Comparison of ENCODE assay signal across 11 cellular contexts in genomic region chr11:128021304-128022006, GRCh38.
DNase-seq lines count a peak whose midpoint lies in the region; ATAC-seq and TF ChIP-seq lines count a peak whose summit lies in the region.
"Had no signal": no experiment of that assay in that cellular context is flagged by ENCODE, and none has a peak within 500 bp of the region (broad histone marks: within the 10 kb centered on the region; RNA-seq: fewer than 3 reads in every experiment).

No MANE protein-coding gene starts in this region.

- TF ChIP-seq CTCF in Loucy (conservative IDR thresholded peaks at IDR 0.05; ENCODE audit: low read length) = peak; percentile 79

- no peaks in the 10 kb centered on the region for H3K36me3 ChIP-seq in Loucy (ENCODE audit: insufficient read depth, low read length)
- H3K36me3 ChIP-seq: spleen, tibial nerve had no signal

- no peaks in the 10 kb centered on the region for H4K20me1 ChIP-seq in Loucy (ENCODE audit: insufficient read depth, low read length, poor library complexity, severe bottlenecking)

- no peaks in the 10 kb centered on the region for H3K36me3 Mint-ChIP-seq in activated naive CD4-positive, alpha-beta T cell treated with anti-CD3 and anti-CD28 coated beads, Interleukin-2, amount 10 ng/mL, durations not matched to agents 7 days and 5 days
- H3K36me3 Mint-ChIP-seq: activated naive CD4-positive, alpha-beta T cell treated with anti-CD3 and anti-CD28 coated beads, Interleukin-2, amount 50 U/mL, for 24 hours had no signal

- H3K9me3 Mint-ChIP-seq in activated naive CD4-positive, alpha-beta T cell treated with anti-CD3 and anti-CD28 coated beads, Interleukin-2, amount 10 ng/mL, durations not matched to agents 7 days and 5 days = no peaks in the 10 kb centered on the region
- H3K9me3 Mint-ChIP-seq: activated naive CD4-positive, alpha-beta T cell treated with anti-CD3 and anti-CD28 coated beads, Interleukin-2, amount 50 U/mL, for 24 hours had no signal

- no peak overlapping the region for H3K4me3 Mint-ChIP-seq in activated naive CD4-positive, alpha-beta T cell treated with anti-CD3 and anti-CD28 coated beads, Interleukin-2, amount 10 ng/mL, durations not matched to agents 7 days and 5 days
- H3K4me3 Mint-ChIP-seq: activated naive CD4-positive, alpha-beta T cell treated with anti-CD3 and anti-CD28 coated beads, Interleukin-2, amount 50 U/mL, for 24 hours had no signal

- H3K27me3 Mint-ChIP-seq in activated naive CD4-positive, alpha-beta T cell treated with anti-CD3 and anti-CD28 coated beads, Interleukin-2, amount 10 ng/mL, durations not matched to agents 7 days and 5 days = peaks cover 7% of the 10 kb centered on the region
- H3K27me3 Mint-ChIP-seq: activated naive CD4-positive, alpha-beta T cell treated with anti-CD3 and anti-CD28 coated beads, Interleukin-2, amount 50 U/mL, for 24 hours had no signal

- H2AFZ ChIP-seq in Loucy (ENCODE audit: low read length) = no peak overlapping the region

- H3K9ac ChIP-seq in Loucy (ENCODE audit: low read depth, low read length, poor library complexity, severe bottlenecking) = no peak overlapping the region

- H3K4me1 Mint-ChIP-seq in activated naive CD4-positive, alpha-beta T cell treated with anti-CD3 and anti-CD28 coated beads, Interleukin-2, amount 10 ng/mL, durations not matched to agents 7 days and 5 days = peaks cover 8% of the 10 kb centered on the region
- H3K4me1 Mint-ChIP-seq: activated naive CD4-positive, alpha-beta T cell treated with anti-CD3 and anti-CD28 coated beads, Interleukin-2, amount 50 U/mL, for 24 hours had no signal

- H3F3A ChIP-seq in Loucy (ENCODE audit: low read depth) = no peaks in the 10 kb centered on the region

- DNase-seq in activated naive CD4-positive, alpha-beta T cell treated with anti-CD3 and anti-CD28 coated beads, Interleukin-2, amount 10 ng/mL, durations not matched to agents 7 days and 5 days = no peak
- DNase-seq in activated naive CD4-positive, alpha-beta T cell (lab: John Stamatoyannopoulos, UW) = no peak
- peak; percentile 54 for DNase-seq in ecto neural progenitor cell (ENCODE audit: low spot score)
- peak; percentile 59 for DNase-seq in retina
- DNase-seq in KG1 (lab: John Stamatoyannopoulos, UW) = no peak
- no peak for DNase-seq in NCI-H446 (lab: John Stamatoyannopoulos, UW)
- DNase-seq: spleen had no signal

- no peaks in the 10 kb centered on the region for H3K79me2 ChIP-seq in Loucy (ENCODE audit: insufficient read depth, low read length)

- CTCF ChIA-PET in activated naive CD4-positive, alpha-beta T cell treated with anti-CD3 and anti-CD28 coated beads, Interleukin-2, amount 10 ng/mL, durations not matched to agents 7 days and 5 days (lab: Charles Lee) = interaction anchor here (1.2 to 2.4 kb wide), 3 partner anchors 12 to 809 kb away, joined by 4 to 11 read pairs (median 5); no protein-coding TSS in a partner anchor

- H3K27ac Mint-ChIP-seq in activated naive CD4-positive, alpha-beta T cell treated with anti-CD3 and anti-CD28 coated beads, Interleukin-2, amount 10 ng/mL, durations not matched to agents 7 days and 5 days = peak overlapping the region; percentile 34
- H3K27ac Mint-ChIP-seq: activated naive CD4-positive, alpha-beta T cell treated with anti-CD3 and anti-CD28 coated beads, Interleukin-2, amount 50 U/mL, for 24 hours had no signal

- H3K4me2 ChIP-seq in Loucy (ENCODE audit: low read depth, low read length, poor library complexity, severe bottlenecking) = no peak overlapping the region

- no peaks in the 10 kb centered on the region for H3K9me2 ChIP-seq in Loucy (replicated peaks; ENCODE audit: low read depth, low read length)

- no peaks in the 10 kb centered on the region for H3K9me3 ChIP-seq in Loucy (ENCODE audit: insufficient read depth, low read depth, low read length)
- H3K9me3 ChIP-seq: spleen, tibial nerve had no signal

- H3K4me3 ChIP-seq in Loucy (ENCODE audit: low read length, poor library complexity, severe bottlenecking) = no peak overlapping the region
- H3K4me3 ChIP-seq: spleen, tibial nerve had no signal

- no peaks in the 10 kb centered on the region for H3K4me1 ChIP-seq in Loucy (ENCODE audit: insufficient read depth, low read length, poor library complexity, severe bottlenecking)
- H3K4me1 ChIP-seq: spleen, tibial nerve had no signal

- ATAC-seq in HG03196 (IDR thresholded peaks at IDR 0.05; ENCODE audit: unreplicated experiment) = no peak

- no peaks in the 10 kb centered on the region for H3K27me3 ChIP-seq in Loucy (ENCODE audit: insufficient read depth, low read length, poor library complexity, severe bottlenecking)
- H3K27me3 ChIP-seq: tibial nerve had no signal

Comparison
In these comparisons a context has a peak if more than half of its experiments do, and no peak if none do; other contexts are left out.
1. DNase-seq: peak in ecto neural progenitor cell (single experiment) and retina (single experiment); none in activated naive CD4-positive, alpha-beta T cell treated with anti-CD3 and anti-CD28 coated beads, Interleukin-2, amount 10 ng/mL, durations not matched to agents 7 days and 5 days (single experiment), activated naive CD4-positive, alpha-beta T cell (0 of 4), KG1 (single experiment) and NCI-H446 (0 of 2).